In the genomic region with DNA sequence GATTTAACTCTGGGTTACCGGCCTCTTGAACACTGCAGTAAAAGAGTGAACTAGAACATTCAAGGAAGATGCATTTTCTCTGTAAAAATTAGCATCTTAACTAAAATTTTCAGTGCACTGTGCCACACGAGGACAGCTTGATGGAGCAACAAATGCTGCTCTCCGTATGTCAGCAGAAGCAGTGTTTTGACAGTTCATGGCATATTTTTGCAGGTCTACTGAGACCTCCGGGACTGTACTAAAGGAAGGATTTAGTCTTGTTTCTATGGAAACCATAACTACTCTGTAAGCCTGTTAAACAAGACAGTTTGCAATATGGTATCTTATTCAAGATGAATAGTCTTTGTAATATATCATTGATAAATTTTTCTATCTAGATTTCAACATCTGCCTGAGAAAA, we compare ENCODE assay signal across 12 cellular contexts.
A peak's percentile ranks its signal among the peaks of the same experiment; 100 is the strongest.
DNase-seq lines count a peak whose midpoint lies in the region; ATAC-seq and TF ChIP-seq lines count a peak whose summit lies in the region.
"Had no signal": no experiment of that assay in that cellular context is flagged by ENCODE, and none has a peak within 500 bp of the region (broad histone marks: within the 10 kb centered on the region; RNA-seq: fewer than 3 reads in every experiment).

No MANE protein-coding gene starts in this region.

- H3K4me2 ChIP-seq in neural cell (ENCODE audit: low read length) (peak overlapping the region; percentile 62), GM23248 (ENCODE audit: unreplicated experiment) (no peak overlapping the region)

- peaks cover 4% of the 10 kb centered on the region for H3K9me2 ChIP-seq in neural cell (ENCODE audit: insufficient read depth, low read length)
- no peaks in the 10 kb centered on the region for H3K9me2 ChIP-seq in GM23248 (ENCODE audit: insufficient read depth)

- WGBS in suprapubic skin, result 34% methylated on average over 4 of the region's 4 CpGs
- WGBS in GM23248 (ENCODE audit: low coverage in 1 of 2, low lambda C conversion rate in 2 of 2, missing lambda C conversion rate in 2 of 2), 2 experiments, result 5 to 7% methylated on average over 4 of the region's 4 CpGs

- peak; percentile 67 for DNase-seq in G401 (ENCODE audit: low spot score)
- peak; percentile 7 for DNase-seq in cerebellum (ENCODE audit: low spot score)
- DNase-seq in suprapubic skin (ENCODE audit: low spot score in 2 of 2), result no peak
- no peak for DNase-seq in GM23248
- DNase-seq in Right ventricle myocardium superior, result no peak
- no peak for DNase-seq in mucosa of gallbladder (ENCODE audit: low spot score)
- DNase-seq: CD8-positive, alpha-beta T cell; COR-L47; DMS153 had no signal

- no peaks in the 10 kb centered on the region for H3K4me1 ChIP-seq in suprapubic skin
- H3K4me1 ChIP-seq in GM23248 (ENCODE audit: insufficient read depth), result no peaks in the 10 kb centered on the region

- H3K27ac ChIP-seq in 22Rv1 (peak overlapping the region; percentile 19), neural cell (ENCODE audit: low read length) (peak overlapping the region; percentile 45), suprapubic skin (no peak overlapping the region), GM23248 (no peak overlapping the region)

- H3K36me3 ChIP-seq in neural cell (ENCODE audit: insufficient read depth, low read length) (peaks cover 5% of the 10 kb centered on the region), suprapubic skin (no peaks in the 10 kb centered on the region), GM23248 (ENCODE audit: low read depth) (no peaks in the 10 kb centered on the region)

- TF ChIP-seq EP300 in neural cell (conservative IDR thresholded peaks at IDR 0.05; ENCODE audit: poor library complexity, severe bottlenecking), result peak; percentile 99
- TF ChIP-seq EP300 in suprapubic skin (IDR thresholded peaks at IDR 0.05), result no peak

- TF ChIP-seq RAD21 in neural cell (conservative IDR thresholded peaks at IDR 0.05), result peak; percentile 43

- H2AFZ ChIP-seq in neural cell (ENCODE audit: low read depth, low read length) (no peak overlapping the region), GM23248 (no peak overlapping the region)

- H3K27me3 ChIP-seq in neural cell (ENCODE audit: insufficient read depth, low read depth, low read length) (no peaks in the 10 kb centered on the region), suprapubic skin (no peaks in the 10 kb centered on the region), GM23248 (replicated peaks; ENCODE audit: insufficient read depth) (no peaks in the 10 kb centered on the region)

- H4K20me1 ChIP-seq in neural cell (ENCODE audit: insufficient read depth) (no peaks in the 10 kb centered on the region), GM23248 (ENCODE audit: insufficient read depth) (no peaks in the 10 kb centered on the region)

- ATAC-seq in Right ventricle myocardium superior (ENCODE audit: poor library complexity), result no peak
- ATAC-seq: CD8-positive, alpha-beta T cell; HCT116 had no signal

- in situ Hi-C loops in G401 (cut with HindIII; ENCODE audit: low sequenced_read_pairs), result no loop called here
- in situ Hi-C loops in GM23248 (cut with MboI), result no loop called here

- H3K9ac ChIP-seq in neural cell (ENCODE audit: low read length), result peak overlapping the region; percentile 13
- H3K9ac ChIP-seq in GM23248, result no peak overlapping the region

- intact Hi-C loops in Right ventricle myocardium superior (cut with DNase I), result no loop called here

- no peak for TF ChIP-seq POLR2A in suprapubic skin (IDR thresholded peaks at IDR 0.05)

- H3K9me3 ChIP-seq in neural cell (ENCODE audit: low read length), result no peaks in the 10 kb centered on the region
- no peaks in the 10 kb centered on the region for H3K9me3 ChIP-seq in suprapubic skin
- H3K9me3 ChIP-seq in GM23248 (ENCODE audit: low read depth), result no peaks in the 10 kb centered on the region

- H3K4me3 ChIP-seq in neural cell (ENCODE audit: low read length) (peak overlapping the region; percentile 45), suprapubic skin (no peak overlapping the region), GM23248 (no peak overlapping the region)

- no peak for TF ChIP-seq CTCF in 22Rv1 (IDR thresholded peaks at IDR 0.05)
- peak; percentile 14 for TF ChIP-seq CTCF in neural cell (IDR thresholded peaks at IDR 0.05; ENCODE audit: poor library complexity, severe bottlenecking)
- TF ChIP-seq CTCF in suprapubic skin (IDR thresholded peaks at IDR 0.05), result no peak

- peaks cover 9% of the 10 kb centered on the region for H3F3A ChIP-seq in neural cell (ENCODE audit: insufficient read depth, low read length, poor library complexity, severe bottlenecking)
- H3F3A ChIP-seq in GM23248 (ENCODE audit: insufficient read depth), result no peaks in the 10 kb centered on the region

- no peaks in the 10 kb centered on the region for H3K79me2 ChIP-seq in neural cell (replicated peaks; ENCODE audit: insufficient read depth, low read length)
- no peaks in the 10 kb centered on the region for H3K79me2 ChIP-seq in GM23248 (ENCODE audit: insufficient read depth)

TF ChIP-seq in neural cell, 6 proteins besides CTCF, POLR2A, EP300 and RAD21:
- TF ChIP-seq, protein P1, sequence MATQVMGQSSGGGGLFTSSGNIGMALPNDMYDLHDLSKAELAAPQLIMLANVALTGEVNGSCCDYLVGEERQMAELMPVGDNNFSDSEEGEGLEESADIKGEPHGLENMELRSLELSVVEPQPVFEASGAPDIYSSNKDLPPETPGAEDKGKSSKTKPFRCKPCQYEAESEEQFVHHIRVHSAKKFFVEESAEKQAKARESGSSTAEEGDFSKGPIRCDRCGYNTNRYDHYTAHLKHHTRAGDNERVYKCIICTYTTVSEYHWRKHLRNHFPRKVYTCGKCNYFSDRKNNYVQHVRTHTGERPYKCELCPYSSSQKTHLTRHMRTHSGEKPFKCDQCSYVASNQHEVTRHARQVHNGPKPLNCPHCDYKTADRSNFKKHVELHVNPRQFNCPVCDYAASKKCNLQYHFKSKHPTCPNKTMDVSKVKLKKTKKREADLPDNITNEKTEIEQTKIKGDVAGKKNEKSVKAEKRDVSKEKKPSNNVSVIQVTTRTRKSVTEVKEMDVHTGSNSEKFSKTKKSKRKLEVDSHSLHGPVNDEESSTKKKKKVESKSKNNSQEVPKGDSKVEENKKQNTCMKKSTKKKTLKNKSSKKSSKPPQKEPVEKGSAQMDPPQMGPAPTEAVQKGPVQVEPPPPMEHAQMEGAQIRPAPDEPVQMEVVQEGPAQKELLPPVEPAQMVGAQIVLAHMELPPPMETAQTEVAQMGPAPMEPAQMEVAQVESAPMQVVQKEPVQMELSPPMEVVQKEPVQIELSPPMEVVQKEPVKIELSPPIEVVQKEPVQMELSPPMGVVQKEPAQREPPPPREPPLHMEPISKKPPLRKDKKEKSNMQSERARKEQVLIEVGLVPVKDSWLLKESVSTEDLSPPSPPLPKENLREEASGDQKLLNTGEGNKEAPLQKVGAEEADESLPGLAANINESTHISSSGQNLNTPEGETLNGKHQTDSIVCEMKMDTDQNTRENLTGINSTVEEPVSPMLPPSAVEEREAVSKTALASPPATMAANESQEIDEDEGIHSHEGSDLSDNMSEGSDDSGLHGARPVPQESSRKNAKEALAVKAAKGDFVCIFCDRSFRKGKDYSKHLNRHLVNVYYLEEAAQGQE (IDR thresholded peaks at IDR 0.05; ENCODE audit: borderline replicate concordance), result peak; percentile 74
- TF ChIP-seq MXI1 (conservative IDR thresholded peaks at IDR 0.05; ENCODE audit: poor library complexity, severe bottlenecking) (peak; percentile 33), SMC3 (conservative IDR thresholded peaks at IDR 0.05; ENCODE audit: poor library complexity) (peak; percentile 36), EZH2 (IDR thresholded peaks at IDR 0.05; ENCODE audit: borderline replicate concordance, insufficient read depth, low read length, poor library complexity, severe bottlenecking) (no peak), TAF1 (IDR thresholded peaks at IDR 0.05; ENCODE audit: low read depth) (no peak), POLR2AphosphoS5 (IDR thresholded peaks at IDR 0.05) (peak; percentile 100)

Comparison
In these comparisons a context has a peak if more than half of its experiments do, and no peak if none do; other contexts are left out.
1. H3K27ac ChIP-seq: peak in 22Rv1 (single experiment) and neural cell (single experiment); none in suprapubic skin (single experiment) and GM23248 (single experiment).
2. DNase-seq: peak in G401 (single experiment) and cerebellum (single experiment); none in suprapubic skin (0 of 2), GM23248 (single experiment), Right ventricle myocardium superior (single experiment) and mucosa of gallbladder (single experiment).